ENCODE assay signal across 14 cellular contexts in the genomic region with DNA sequence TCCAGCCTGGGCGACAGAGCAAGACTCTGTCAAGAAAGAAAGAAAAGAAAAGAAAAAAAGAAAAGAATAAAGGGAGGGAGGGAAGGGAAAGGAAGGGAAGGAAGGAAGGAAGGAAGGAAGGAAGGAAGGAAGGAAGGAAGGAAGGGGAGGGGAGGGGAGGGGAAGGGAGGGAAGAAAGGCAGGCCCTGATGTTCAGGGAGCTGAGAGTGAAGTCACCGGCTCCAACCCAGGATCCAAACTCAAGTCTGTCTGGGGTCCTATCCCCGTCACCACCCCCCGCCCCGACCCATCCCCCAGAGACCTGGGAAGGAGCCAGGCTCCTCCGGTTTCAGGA. TPM values are rescaled to one million over a fixed set of nuclear protein-coding genes. Genes with fewer than 3 reads are reported as not detected.
DNase-seq lines count a peak whose midpoint lies in the region; ATAC-seq and TF ChIP-seq lines count a peak whose summit lies in the region.
"Had no signal": no experiment of that assay in that cellular context is flagged by ENCODE, and none has a peak within 500 bp of the region (broad histone marks: within the 10 kb centered on the region; RNA-seq: fewer than 3 reads in every experiment).

No MANE protein-coding gene starts in this region.

- TF ChIP-seq CTCF in RWPE1 (conservative IDR thresholded peaks at IDR 0.05; ENCODE audit: low read depth) (no peak), esophagus squamous epithelium (IDR thresholded peaks at IDR 0.05) (no peak)

- H2AK5ac ChIP-seq in trophoblast cell (ENCODE audit: low read length), result no peak overlapping the region

- H3K79me1 ChIP-seq in trophoblast cell (ENCODE audit: low read length), result peaks cover 4% of the 10 kb centered on the region

- no peak overlapping the region for H2BK12ac ChIP-seq in trophoblast cell (ENCODE audit: low read length)

- H3K9me3 Mint-ChIP-seq in immature natural killer cell, result peaks cover 0 to 5% (median 0%) of the 10 kb centered on the region in 6 donors
- H3K9me3 Mint-ChIP-seq: IgD-negative memory B cell had no signal

- WGBS in esophagus squamous epithelium, 2 donors, result 43% methylated on average over 2 of the region's 6 CpGs; no CpG with 5 or more reads in 1 of the 2 donors
- no CpG with 5 or more reads among the region's 6 CpGs for WGBS in trophoblast cell (ENCODE audit: extremely low coverage, insufficient coverage, insufficient read length)

- no peak overlapping the region for H4K8ac ChIP-seq in trophoblast cell (ENCODE audit: low read depth, low read length)

- peaks cover 0 to 5% (median 0%) of the 10 kb centered on the region in 3 donors for H3K36me3 Mint-ChIP-seq in immature natural killer cell
- H3K36me3 Mint-ChIP-seq: IgD-negative memory B cell had no signal

- H3K4me3 Mint-ChIP-seq in immature natural killer cell, result no peak overlapping the region

- peaks cover 10 to 12% of the 10 kb centered on the region in 2 donors for H3K4me1 Mint-ChIP-seq in immature natural killer cell

- no peak overlapping the region for H3K23ac ChIP-seq in trophoblast cell (ENCODE audit: low read length)

- no peaks in the 10 kb centered on the region for H3K79me2 ChIP-seq in trophoblast cell (ENCODE audit: control insufficient read depth, insufficient read depth, low read length, poor library complexity)

- POLR2A ChIA-PET in RWPE1 (lab: Yijun Ruan, JAX; ENCODE audit: low non-redundant PET), result interaction anchor here (0.6 to 1.0 kb wide), 3 partner anchors 10 to 435 kb away, joined by 3 to 4 read pairs (median 3); no protein-coding TSS in a partner anchor

- DNase-seq in RWPE1 (ENCODE audit: low spot score) (no peak), esophagus squamous epithelium (lab: John Stamatoyannopoulos, UW) (no peak), trophoblast cell (no peak), immature natural killer cell (no peak), NCI-H2081 treated with DMSO at 0.1 percent for 48 hours (lab: John Stamatoyannopoulos, UW) (no peak)
- DNase-seq in NK-92 treated with Interleukin-12 subunit alpha and Interleukin-12 subunit beta, amount 100 ng/mL, for 24 hours (lab: John Stamatoyannopoulos, UW), result no peak
- DNase-seq: activated CD4-positive, CD25-positive, alpha-beta regulatory T cell; activated CD8-positive, alpha-beta memory T cell treated with anti-CD3 and anti-CD28 coated beads, Interleukin-2, amount 50 U/mL, for 48 hours; left lung had no signal

- no peak overlapping the region for H3K14ac ChIP-seq in trophoblast cell (ENCODE audit: low read length)

- no peak overlapping the region for H2BK120ac ChIP-seq in trophoblast cell (ENCODE audit: insufficient read depth, low read length, poor library complexity)

- no peak overlapping the region for H3K4ac ChIP-seq in trophoblast cell (ENCODE audit: low read depth, low read length)

- CTCF ChIA-PET in RWPE1 (lab: Yijun Ruan, JAX), result no interaction called here

- intact Hi-C loops in esophagus squamous epithelium (cut with DNase I), result no loop called here

- no peak overlapping the region for H3K18ac ChIP-seq in trophoblast cell (ENCODE audit: low read length)

- H3K27ac ChIP-seq in RWPE1, result peak overlapping the region; percentile 61
- peak overlapping the region; percentile 81 to 91 (median 86) for H3K27ac ChIP-seq in esophagus squamous epithelium
- peak overlapping the region; percentile 57 for H3K27ac ChIP-seq in trophoblast cell (ENCODE audit: low read depth, low read length)

- H3K27me3 ChIP-seq in esophagus squamous epithelium (peaks cover 0 to 78% (median 7%) of the 10 kb centered on the region in 4 donors), trophoblast cell (ENCODE audit: insufficient read depth, low read length) (peaks cover 2% of the 10 kb centered on the region)

- no peak for ATAC-seq in HG02798 (IDR thresholded peaks at IDR 0.05; ENCODE audit: poor library complexity, unreplicated experiment)

- H3K9ac ChIP-seq in ES-I3 (ENCODE audit: low read depth, low read length) (peak overlapping the region; percentile 57; the same call in 1 of the 2 replicates), trophoblast cell (ENCODE audit: low read length) (no peak overlapping the region)

- no peak for TF ChIP-seq POLR2A in esophagus squamous epithelium (IDR thresholded peaks at IDR 0.05)

- no peaks in the 10 kb centered on the region; the same call in 1 of the 2 replicates for H3K4me1 ChIP-seq in ES-I3 (ENCODE audit: insufficient read depth, low read length)
- peaks cover 0 to 45% (median 7%) of the 10 kb centered on the region in 3 donors for H3K4me1 ChIP-seq in esophagus squamous epithelium
- peaks cover 0 to 10% of the 10 kb centered on the region in 2 experiments for H3K4me1 ChIP-seq in trophoblast cell (ENCODE audit: control insufficient read depth in 1 of 2, insufficient read depth in 2 of 2, low read length in 2 of 2)
- H3K4me1 ChIP-seq: left lung had no signal

- H3K4me2 ChIP-seq in trophoblast cell (ENCODE audit: low read length), result peak overlapping the region; percentile 53

- H2BK5ac ChIP-seq in trophoblast cell (ENCODE audit: low read depth, low read length, poor library complexity), result no peak overlapping the region

- H4K91ac ChIP-seq in trophoblast cell (ENCODE audit: low read depth, low read length), result no peak overlapping the region

- H3K4me3 ChIP-seq in esophagus squamous epithelium, result peak overlapping the region; percentile 18 to 58 (median 36)
- no peak overlapping the region for H3K4me3 ChIP-seq in trophoblast cell (ENCODE audit: low read depth, low read length)

- H3K9me3 ChIP-seq in ES-I3 (ENCODE audit: control insufficient read depth, insufficient read depth, low read length) (no peaks in the 10 kb centered on the region), esophagus squamous epithelium (no peaks in the 10 kb centered on the region), trophoblast cell (ENCODE audit: insufficient read depth, low read depth, low read length) (peaks cover under 1% of the 10 kb centered on the region)
- H3K9me3 ChIP-seq: left lung, SJCRH30 had no signal

- peak overlapping the region in 1 of 6 donors; percentile 62 for H3K27ac Mint-ChIP-seq in immature natural killer cell
- H3K27ac Mint-ChIP-seq: B cell had no signal

- H4K12ac ChIP-seq in trophoblast cell (ENCODE audit: low read depth, low read length), result no peak overlapping the region

- peaks cover 22 to 36% (median 31%) of the 10 kb centered on the region in 3 donors for H3K27me3 Mint-ChIP-seq in immature natural killer cell (ENCODE audit: low read depth in 3 of 3)

- no peaks in the 10 kb centered on the region for H3K36me3 ChIP-seq in ES-I3 (ENCODE audit: insufficient read depth, low read length)
- no peaks in the 10 kb centered on the region for H3K36me3 ChIP-seq in esophagus squamous epithelium
- H3K36me3 ChIP-seq in trophoblast cell (ENCODE audit: control insufficient read depth in 1 of 2, insufficient read depth in 2 of 2, low read length in 2 of 2), result no peaks in the 10 kb centered on the region
- H3K36me3 ChIP-seq: left lung, SJCRH30 had no signal

- H2AFZ ChIP-seq in trophoblast cell (ENCODE audit: insufficient read depth, low read length, poor library complexity), result no peak overlapping the region

RNA-seq across cellular contexts. Expression of a gene that starts 5.8 kb away (rescaled TPM):
- total RNA-seq in esophagus squamous epithelium, result 10 to 100 TPM; 32.2 to 68.0 (median 41.4) TPM
- 64.1 and 68.9 TPM in 2 replicates for polyA plus RNA-seq in trophoblast cell (2013)
- 10 to 100 TPM in 1 of 3 donors, 1 to 10 TPM in 2; 4.2 to 17.0 (median 4.5) TPM for polyA plus RNA-seq in immature natural killer cell

RNA-seq across cellular contexts. Expression of a gene that starts 6.9 kb away (rescaled TPM):
- total RNA-seq in esophagus squamous epithelium, result 100 to 1,000 TPM; 151 to 341 (median 286) TPM
- 188 and 197 TPM in 2 replicates for polyA plus RNA-seq in trophoblast cell (2013)
- 1 to 10 TPM; 4.5 to 7.3 (median 6.4) TPM for polyA plus RNA-seq in immature natural killer cell

RNA-seq across cellular contexts. Expression of a gene that starts 30.7 kb away (rescaled TPM):
- not detected for total RNA-seq in esophagus squamous epithelium
- polyA plus RNA-seq in trophoblast cell (2013), result 1.3 and 1.4 TPM in 2 replicates
- polyA plus RNA-seq in immature natural killer cell, result under 1 TPM in 2 of 3 donors, not detected in 1; 0.64 to 0.78 TPM

RNA-seq across cellular contexts. Expression of a gene that starts 48.7 kb away (rescaled TPM):
- 10 to 100 TPM; 35.1 to 89.1 (median 43.7) TPM for total RNA-seq in esophagus squamous epithelium
- 65.1 and 65.9 TPM in 2 replicates for polyA plus RNA-seq in trophoblast cell (2013)
- 1 to 10 TPM in 2 of 3 donors, under 1 TPM in 1; 0.63 to 8.5 (median 3.5) TPM for polyA plus RNA-seq in immature natural killer cell
